ENCODE assay signal across 12 cellular contexts in genomic region chr6:16737389-16737788, GRCh38. TPM values are rescaled to one million over a fixed set of nuclear protein-coding genes. Genes with fewer than 3 reads are reported as not detected.
A peak's percentile ranks its signal among the peaks of the same experiment; 100 is the strongest.
DNase-seq lines count a peak whose midpoint lies in the region; ATAC-seq lines count a peak whose summit lies in the region.
"Had no signal": no experiment of that assay in that cellular context is flagged by ENCODE, and none has a peak within 500 bp of the region (broad histone marks: within the 10 kb centered on the region; RNA-seq: fewer than 3 reads in every experiment).

No MANE protein-coding gene starts in this region.

- H3K4me1 Mint-ChIP-seq in effector memory CD8-positive, alpha-beta T cell (ENCODE audit: low read depth in 2 of 2), result peaks cover 35 to 63% of the 10 kb centered on the region in 2 donors

- peaks cover 23% of the 10 kb centered on the region for H3K79me1 ChIP-seq in mesenchymal stem cell (replicated peaks; ENCODE audit: low read length, poor library complexity, severe bottlenecking)

- WGBS in mesenchymal stem cell, result 60% methylated on average over 1 of the region's 1 CpG

- no peak overlapping the region for H4K8ac ChIP-seq in mesenchymal stem cell (ENCODE audit: low read length)

- no peak overlapping the region for H3K4me2 ChIP-seq in mesenchymal stem cell (ENCODE audit: low read length, poor library complexity, severe bottlenecking)

- no peak overlapping the region for H2BK15ac ChIP-seq in mesenchymal stem cell (ENCODE audit: low read depth, poor library complexity, severe bottlenecking)

- DNase-seq in NCI-H69 (lab: John Stamatoyannopoulos, UW), result peak; percentile 48
- DNase-seq in effector memory CD8-positive, alpha-beta T cell, result no peak
- peak; percentile 71 for DNase-seq in mesenchymal stem cell
- DNase-seq in KG1 (lab: John Stamatoyannopoulos, UW), result no peak
- DNase-seq in NCI-H1105 treated with DMSO at 0.1 percent for 48 hours (lab: John Stamatoyannopoulos, UW), result no peak
- DNase-seq in activated effector memory CD4-positive, alpha-beta T cell treated with Interleukin-2 at 50 U/mL for 16 hours, result no peak
- DNase-seq in middle frontal gyrus (ENCODE audit: extremely low spot score, low spot score), result no peak
- DNase-seq: activated naive CD8-positive, alpha-beta T cell treated with anti-CD3 and anti-CD28 coated beads, Interleukin-2, amount 10 ng/mL, durations not matched to agents 7 days and 5 days; stimulated activated CD4-positive, alpha-beta T cell treated with anti-CD3 and anti-CD28 coated beads, Interleukin-15, amount 100 ng/mL, for 24 hours had no signal

- H3K4me3 ChIP-seq in ACC112 (ENCODE audit: low read depth, low read length), result peak overlapping the region; percentile 57
- no peak overlapping the region for H3K4me3 ChIP-seq in mesenchymal stem cell (ENCODE audit: insufficient read depth in 1 of 2, low read depth in 1 of 2, low read length in 2 of 2)

- H2BK5ac ChIP-seq in mesenchymal stem cell (ENCODE audit: low read depth, low read length, poor library complexity, severe bottlenecking), result no peak overlapping the region

- no peak overlapping the region for H3K4me3 Mint-ChIP-seq in effector memory CD8-positive, alpha-beta T cell
- H3K4me3 Mint-ChIP-seq: activated naive CD8-positive, alpha-beta T cell treated with anti-CD3 and anti-CD28 coated beads, Interleukin-2, amount 10 ng/mL, durations not matched to agents 7 days and 5 days; B cell had no signal

- H3K27ac ChIP-seq in ACC112 (ENCODE audit: low read depth, low read length) (peak overlapping the region; percentile 20), mesenchymal stem cell (ENCODE audit: low read length, poor library complexity, severe bottlenecking) (peak overlapping the region; percentile 54)

- H2BK12ac ChIP-seq in mesenchymal stem cell (ENCODE audit: low read length in 2 of 2), result no peak overlapping the region

- peaks cover 60% of the 10 kb centered on the region for H3K36me3 Mint-ChIP-seq in effector memory CD8-positive, alpha-beta T cell (ENCODE audit: insufficient read depth)

- peaks cover 32% of the 10 kb centered on the region for H3K79me2 ChIP-seq in ACC112 (ENCODE audit: control insufficient read depth, insufficient read depth, low read length, unreplicated experiment)

- no peak overlapping the region for H2BK120ac ChIP-seq in mesenchymal stem cell (ENCODE audit: low read depth, low read length)

- no peak overlapping the region for H3K14ac ChIP-seq in mesenchymal stem cell (ENCODE audit: low read length in 2 of 2)

- H3K18ac ChIP-seq in mesenchymal stem cell (ENCODE audit: low read depth in 1 of 2, low read length in 2 of 2), result no peak overlapping the region

- H3K9me3 ChIP-seq in mesenchymal stem cell (ENCODE audit: control insufficient read depth, low read length), result no peaks in the 10 kb centered on the region

- peaks cover 47% of the 10 kb centered on the region for H3K4me1 ChIP-seq in ACC112 (ENCODE audit: control insufficient read depth, insufficient read depth, low read length, unreplicated experiment)
- H3K4me1 ChIP-seq in mesenchymal stem cell (ENCODE audit: control insufficient read depth, insufficient read depth, low read depth, low read length), result peaks cover 10% of the 10 kb centered on the region

- no peaks in the 10 kb centered on the region for H3K36me3 ChIP-seq in ACC112 (ENCODE audit: insufficient read depth, low read length)
- peaks cover 0 to 16% of the 10 kb centered on the region in 2 experiments for H3K36me3 ChIP-seq in mesenchymal stem cell (ENCODE audit: control insufficient read depth in 1 of 2, insufficient read depth in 2 of 2, low read depth in 1 of 2, low read length in 2 of 2)

- no peak overlapping the region for H4K91ac ChIP-seq in mesenchymal stem cell (ENCODE audit: low read length)

- H3K27ac Mint-ChIP-seq in effector memory CD8-positive, alpha-beta T cell, result peak overlapping the region; percentile 2 to 17
- H3K27ac Mint-ChIP-seq: activated naive CD8-positive, alpha-beta T cell treated with anti-CD3 and anti-CD28 coated beads, Interleukin-2, amount 10 ng/mL, durations not matched to agents 7 days and 5 days; B cell had no signal

- H2AFZ ChIP-seq in ACC112 (ENCODE audit: low read length, unreplicated experiment), result peak overlapping the region; percentile 4
- no peak overlapping the region for H2AFZ ChIP-seq in mesenchymal stem cell (ENCODE audit: low read depth, low read length)

- no peaks in the 10 kb centered on the region for H3K9me3 Mint-ChIP-seq in effector memory CD8-positive, alpha-beta T cell
- H3K9me3 Mint-ChIP-seq: activated naive CD8-positive, alpha-beta T cell treated with anti-CD3 and anti-CD28 coated beads, Interleukin-2, amount 10 ng/mL, durations not matched to agents 7 days and 5 days had no signal

- H3K23ac ChIP-seq in mesenchymal stem cell (ENCODE audit: low read length in 2 of 2), result no peak overlapping the region

- H3K27me3 Mint-ChIP-seq in effector memory CD8-positive, alpha-beta T cell, result no peaks in the 10 kb centered on the region
- H3K27me3 Mint-ChIP-seq: activated naive CD8-positive, alpha-beta T cell treated with anti-CD3 and anti-CD28 coated beads, Interleukin-2, amount 10 ng/mL, durations not matched to agents 7 days and 5 days; B cell had no signal

- no peak overlapping the region for H2AK5ac ChIP-seq in mesenchymal stem cell (ENCODE audit: low read length, severe bottlenecking)

- H3K4ac ChIP-seq in mesenchymal stem cell (ENCODE audit: low read depth in 1 of 2, low read length in 2 of 2), result no peak overlapping the region

- H3K27me3 ChIP-seq in ACC112 (ENCODE audit: insufficient read depth, low read length) (no peaks in the 10 kb centered on the region), mesenchymal stem cell (ENCODE audit: control insufficient read depth in 1 of 2, insufficient read depth in 1 of 2, low read length in 2 of 2) (no peaks in the 10 kb centered on the region)

- no peak for ATAC-seq in effector memory CD8-positive, alpha-beta T cell (replicated peaks)
- ATAC-seq: HCT116 had no signal

- H3K9ac ChIP-seq in mesenchymal stem cell (ENCODE audit: low read length), result peak overlapping the region; percentile 57

RNA-seq across cellular contexts. Expression of gene ATXN1, which starts 23.9 kb away (rescaled TPM):
- 16.8 TPM for polyA plus RNA-seq in mesenchymal stem cell (2013, experiment 1 of 2)
- 16.0 TPM for polyA plus RNA-seq in mesenchymal stem cell (2013, experiment 2 of 2)

Comparison
In these comparisons a context has a peak if more than half of its experiments do, and no peak if none do; other contexts are left out.
1. DNase-seq: peak in NCI-H69 (single experiment) and mesenchymal stem cell (single experiment); none in effector memory CD8-positive, alpha-beta T cell (0 of 3), KG1 (single experiment), NCI-H1105 treated with DMSO at 0.1 percent for 48 hours (single experiment), activated effector memory CD4-positive, alpha-beta T cell treated with Interleukin-2 at 50 U/mL for 16 hours (single experiment) and middle frontal gyrus (single experiment).